ENCODE assay signal across 8 cellular contexts in the genomic region with DNA sequence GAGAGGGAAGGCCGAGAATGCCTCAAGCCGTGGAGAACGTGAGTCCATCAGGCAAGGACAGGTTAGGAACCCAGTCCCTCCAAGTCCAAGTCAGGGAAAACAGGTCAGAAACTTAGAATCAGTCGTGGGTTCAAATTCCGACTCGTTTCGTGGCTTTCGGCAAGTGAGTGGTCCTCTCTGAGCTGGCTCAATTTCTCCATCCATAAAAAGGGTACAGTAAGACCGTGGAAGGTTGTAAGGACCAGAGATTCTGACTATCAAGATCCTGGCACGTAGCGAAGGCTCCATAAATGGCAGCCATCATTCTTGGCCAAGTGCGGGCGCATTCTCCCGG. TPM values are rescaled to one million over a fixed set of nuclear protein-coding genes. Genes with fewer than 3 reads are reported as not detected.
DNase-seq lines count a peak whose midpoint lies in the region; ATAC-seq and TF ChIP-seq lines count a peak whose summit lies in the region.

No MANE protein-coding gene starts in this region.

- CTCF ChIA-PET in mammary epithelial cell (lab: Charles Lee; ENCODE audit: low non-redundant PET): no interaction called here

- TF ChIP-seq CTCF in right atrium auricular region (IDR thresholded peaks at IDR 0.05) (no peak), mammary epithelial cell (conservative IDR thresholded peaks at IDR 0.05 in 1 of 2, IDR thresholded peaks at IDR 0.05 in 1 of 2; ENCODE audit: extremely low read depth in 1 of 2, insufficient read depth in 1 of 2, low read depth in 1 of 2, low read length in 2 of 2) (no peak), vagina (IDR thresholded peaks at IDR 0.05) (no peak), GM20000 (IDR thresholded peaks at IDR 0.05; ENCODE audit: extremely low read depth, missing control alignments) (no peak)

- DNase-seq in right atrium auricular region (ENCODE audit: low spot score): no peak
- DNase-seq in left ventricle myocardium superior: no peak
- no peak for DNase-seq in mammary epithelial cell
- no peak for DNase-seq in vagina (ENCODE audit: extremely low spot score in 2 of 2)
- no peak for DNase-seq in NCI-H128 (lab: John Stamatoyannopoulos, UW; ENCODE audit: unreplicated experiment)
- DNase-seq in NCI-H510A (lab: John Stamatoyannopoulos, UW): no peak
- DNase-seq in GM20000 (ENCODE audit: low spot score): no peak

- intact Hi-C loops in left ventricle myocardium superior (cut with micrococcal nuclease) (no loop called here), mammary epithelial cell (cut with micrococcal nuclease) (no loop called here), vagina (cut with DNase I) (no loop called here)

- peak overlapping the region; percentile 77 for H2AFZ ChIP-seq in mammary epithelial cell (ENCODE audit: low read depth, low read length)

- no peaks in the 10 kb centered on the region for H4K20me1 ChIP-seq in mammary epithelial cell (ENCODE audit: insufficient read depth, low read length)

- WGBS in mammary epithelial cell (ENCODE audit: low coverage, missing lambda C conversion rate): 64% methylated on average over 11 of the region's 14 CpGs

- H3K9me3 ChIP-seq in right atrium auricular region (no peaks in the 10 kb centered on the region), mammary epithelial cell (replicated peaks; ENCODE audit: insufficient read depth, low read length) (no peaks in the 10 kb centered on the region), mucosa of rectum (ENCODE audit: control insufficient read depth in 2 of 2, low read length in 2 of 2) (no peaks in the 10 kb centered on the region), vagina (no peaks in the 10 kb centered on the region)

- TF ChIP-seq POLR2A in vagina (IDR thresholded peaks at IDR 0.05): no peak

- BruUV-seq in mammary epithelial cell (replicated peaks; lab: Mats Ljungman, UMichigan): no TSS peak

- no peaks in the 10 kb centered on the region for H3K36me3 ChIP-seq in right atrium auricular region
- H3K36me3 ChIP-seq in mammary epithelial cell (ENCODE audit: insufficient read depth, low read length): no peaks in the 10 kb centered on the region
- H3K36me3 ChIP-seq in mucosa of rectum (ENCODE audit: control insufficient read depth in 2 of 2, insufficient read depth in 2 of 2, low read length in 2 of 2): no peaks in the 10 kb centered on the region
- H3K36me3 ChIP-seq in vagina: no peaks in the 10 kb centered on the region

- H3K4me3 ChIP-seq in right atrium auricular region: peak overlapping the region; percentile 58 to 68
- H3K4me3 ChIP-seq in mammary epithelial cell (replicated peaks in 1 of 3; ENCODE audit: insufficient read depth in 1 of 3, low read depth in 2 of 3, low read length in 3 of 3): peak overlapping the region in 2 of 3 experiments; percentile 48 to 49
- H3K4me3 ChIP-seq in mucosa of rectum (ENCODE audit: low read length in 2 of 2): peak overlapping the region; percentile 61 to 64
- H3K4me3 ChIP-seq in vagina: peak overlapping the region; percentile 68 to 78

- H3K4me2 ChIP-seq in mammary epithelial cell (ENCODE audit: insufficient read depth, low read depth, low read length): peak overlapping the region; percentile 97

- dilution Hi-C loops in mammary epithelial cell (cut with HindIII; ENCODE audit: low sequenced_read_pairs): no loop called here

- H3K27me3 ChIP-seq in right atrium auricular region: no peaks in the 10 kb centered on the region
- H3K27me3 ChIP-seq in mammary epithelial cell (ENCODE audit: insufficient read depth, low read length): peaks cover 33% of the 10 kb centered on the region
- H3K27me3 ChIP-seq in mucosa of rectum (ENCODE audit: control insufficient read depth in 2 of 2, insufficient read depth in 2 of 2, low read length in 2 of 2): peaks cover 11 to 19% of the 10 kb centered on the region in 2 donors
- H3K27me3 ChIP-seq in vagina: no peaks in the 10 kb centered on the region

- H3K79me2 ChIP-seq in mammary epithelial cell (ENCODE audit: insufficient read depth, low read length): no peaks in the 10 kb centered on the region

- H3K27ac ChIP-seq in right atrium auricular region (no peak overlapping the region), mammary epithelial cell (ENCODE audit: insufficient read depth, low read depth, low read length) (no peak overlapping the region), mucosa of rectum (ENCODE audit: low read depth in 2 of 2, low read length in 2 of 2) (no peak overlapping the region), vagina (no peak overlapping the region)

- ATAC-seq in left ventricle myocardium superior: no peak

- H3K4me1 ChIP-seq in right atrium auricular region (peaks cover 0 to 17% of the 10 kb centered on the region in 2 donors), mammary epithelial cell (ENCODE audit: insufficient read depth, low read length) (peaks cover 13% of the 10 kb centered on the region), mucosa of rectum (ENCODE audit: control insufficient read depth in 2 of 2, insufficient read depth in 2 of 2, low read length in 2 of 2) (peaks cover 2 to 11% of the 10 kb centered on the region in 2 donors), vagina (peaks cover 19% of the 10 kb centered on the region)

- H3K9ac ChIP-seq in mammary epithelial cell (ENCODE audit: insufficient read depth, low read length) (no peak overlapping the region), mucosa of rectum (ENCODE audit: low read depth in 1 of 2, low read length in 2 of 2) (no peak overlapping the region)

- in situ Hi-C loops in mammary epithelial cell (cut with MboI; ENCODE audit: low sequenced_read_pairs in 2 of 2): no loop called here

RNA-seq across cellular contexts. Expression of gene MED12L, which starts 0.6 kb away (rescaled TPM):
- under 1 TPM; 0.07 to 0.35 TPM for total RNA-seq in right atrium auricular region
- total RNA-seq in left ventricle myocardium superior: 0.10 TPM
- under 1 TPM; 0.19 to 0.33 TPM for total RNA-seq in mammary epithelial cell
- 0.01 TPM for polyA plus RNA-seq in mammary epithelial cell
- not detected for polyA minus RNA-seq in mammary epithelial cell
- 1.7 TPM for total RNA-seq in vagina
